In the genomic region with DNA sequence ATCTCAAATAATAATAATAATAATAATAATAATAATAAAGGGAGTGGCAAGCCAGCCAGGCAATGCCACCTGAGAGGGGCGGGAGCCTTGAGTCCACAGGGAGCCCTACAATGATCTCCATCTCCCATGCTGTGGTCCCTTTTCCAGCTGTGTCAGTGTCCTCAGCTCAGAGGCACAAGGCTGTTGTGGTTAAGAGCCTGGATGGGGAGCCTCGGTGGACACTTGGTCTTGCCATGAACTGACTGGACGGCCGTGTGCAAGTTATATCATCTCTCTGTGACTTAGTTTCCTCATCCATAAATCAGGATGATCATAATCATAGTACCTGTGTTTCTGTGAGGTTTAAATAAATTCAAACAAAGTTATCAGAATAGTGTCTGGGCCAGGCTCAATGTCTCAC, we compare ENCODE assay signal across 27 cellular contexts.
DNase-seq lines count a peak whose midpoint lies in the region; ATAC-seq, FAIRE-seq and TF ChIP-seq lines count a peak whose summit lies in the region.
"Had no signal": no experiment of that assay in that cellular context is flagged by ENCODE, and none has a peak within 500 bp of the region (broad histone marks: within the 10 kb centered on the region; RNA-seq: fewer than 3 reads in every experiment).

No MANE protein-coding gene starts in this region.

- ATAC-seq in GM19467 (IDR thresholded peaks at IDR 0.05; ENCODE audit: unreplicated experiment): no peak
- no peak for ATAC-seq in HG02610 (IDR thresholded peaks at IDR 0.05; ENCODE audit: unreplicated experiment)
- no peak for ATAC-seq in pancreas
- ATAC-seq: Right ventricle myocardium inferior had no signal

- no peaks in the 10 kb centered on the region for H3K4me1 ChIP-seq in pancreas
- H3K4me1 ChIP-seq: BE2C, SJCRH30 had no signal

- peak overlapping the region; percentile 21 for H3K27ac Mint-ChIP-seq in neural crest cell (ENCODE audit: unreplicated experiment)
- H3K27ac Mint-ChIP-seq: CD14-positive monocyte; CD8-positive, alpha-beta memory T cell; H9 had no signal

- no peaks in the 10 kb centered on the region for H3K27me3 Mint-ChIP-seq in neural crest cell (ENCODE audit: low read depth)
- H3K27me3 Mint-ChIP-seq: CD8-positive, alpha-beta memory T cell had no signal

- H3K36me3 Mint-ChIP-seq in neural crest cell (ENCODE audit: low read depth): peaks cover 8% of the 10 kb centered on the region
- H3K36me3 Mint-ChIP-seq: CD14-positive monocyte; CD8-positive, alpha-beta memory T cell had no signal

- no peaks in the 10 kb centered on the region for H3K9me3 ChIP-seq in pancreas
- H3K9me3 ChIP-seq: BE2C, SJCRH30 had no signal

- no peaks in the 10 kb centered on the region for H3K9me3 Mint-ChIP-seq in neural crest cell
- H3K9me3 Mint-ChIP-seq: CD8-positive, alpha-beta memory T cell had no signal

- FAIRE-seq in pancreas (lab: Jason Lieb, UNC): no peak
- FAIRE-seq: GM12891 had no signal

- H3K27ac ChIP-seq in dorsolateral prefrontal cortex (peak overlapping the region in 57 of 59 donors; percentile 51 to 100 (median 94)), pancreas (no peak overlapping the region)
- H3K27ac ChIP-seq: PC-9, SJCRH30 had no signal

- intact Hi-C loops in dorsolateral prefrontal cortex (cut with DNase I): loop anchor here (5.0 to 10.0 kb wide), 5 partner anchors 40 to 257 kb away; partner anchors contain the start of gene TIAM1 (in 1 of the 2)
- intact Hi-C loops in pancreas (cut with DNase I): no loop called here

- H3K36me3 ChIP-seq in pancreas: no peaks in the 10 kb centered on the region
- H3K36me3 ChIP-seq: BE2C, SJCRH30 had no signal

- WGBS in pancreas, 2 donors: 73 to 84% methylated on average over 4 of the region's 4 CpGs

- H3K4me3 ChIP-seq in dorsolateral prefrontal cortex (no peak overlapping the region), pancreas (no peak overlapping the region)
- H3K4me3 ChIP-seq: PC-9, SJCRH30 had no signal

- peaks cover 30% of the 10 kb centered on the region for H3K4me1 Mint-ChIP-seq in neural crest cell
- H3K4me1 Mint-ChIP-seq: CD14-positive monocyte; CD8-positive, alpha-beta memory T cell had no signal

- H3K4me3 Mint-ChIP-seq in neural crest cell: no peak overlapping the region
- H3K4me3 Mint-ChIP-seq: CD14-positive monocyte; CD8-positive, alpha-beta memory T cell had no signal

- TF ChIP-seq CTCF in dorsolateral prefrontal cortex (IDR thresholded peaks at IDR 0.05 in 54 of 56, conservative IDR thresholded peaks at IDR 0.05 in 2 of 56; ENCODE audit: low read depth in 1 of 56, partially characterized antibody in 56 of 56) (peak in 1 of 56 donors; percentile 9), neural crest cell (conservative IDR thresholded peaks at IDR 0.05) (no peak), pancreas (IDR thresholded peaks at IDR 0.05) (no peak)

- peak; percentile 13 for DNase-seq in activated effector memory CD4-positive, alpha-beta T cell treated with anti-CD3 and anti-CD28 coated beads, Interleukin-2, amount 50 U/mL, for 16 hours
- DNase-seq in activated effector memory CD4-positive, alpha-beta T cell treated with Interleukin-2 at 50 U/mL for 16 hours: no peak
- DNase-seq in dorsolateral prefrontal cortex (peak in 2 of 10 donors; percentile 29 to 39), neural crest cell (ENCODE audit: low read depth, low spot score) (no peak), DMS153 (lab: John Stamatoyannopoulos, UW) (no peak), pancreas (no peak)
- DNase-seq: 8988T; ACHN; BE2C; CD8-positive, alpha-beta memory T cell; DMS 273 treated with DMSO at 0.1 percent for 48 hours; DMS79 treated with DMSO at 0.1 percent for 48 hours; GF-D8; H9; KBM-7; MM.1S; NCI-H2029; NCI-H446; NCI-H524 treated with DMSO at 0.1 percent for 48 hours; NCI-H774; PC-9; SJCRH30 had no signal

- H3K27me3 ChIP-seq in dorsolateral prefrontal cortex (no peaks in the 10 kb centered on the region), pancreas (no peaks in the 10 kb centered on the region)
- H3K27me3 ChIP-seq: BE2C, SJCRH30 had no signal

Comparison
In these comparisons a context has a peak if more than half of its experiments do, and no peak if none do; other contexts are left out.
1. H3K27ac ChIP-seq: peak in dorsolateral prefrontal cortex (57 of 59); none in pancreas (0 of 4).
2. intact Hi-C loops: an anchor here in dorsolateral prefrontal cortex (5.0 to 10.0 kb wide); none called in pancreas.